In the genomic region with DNA sequence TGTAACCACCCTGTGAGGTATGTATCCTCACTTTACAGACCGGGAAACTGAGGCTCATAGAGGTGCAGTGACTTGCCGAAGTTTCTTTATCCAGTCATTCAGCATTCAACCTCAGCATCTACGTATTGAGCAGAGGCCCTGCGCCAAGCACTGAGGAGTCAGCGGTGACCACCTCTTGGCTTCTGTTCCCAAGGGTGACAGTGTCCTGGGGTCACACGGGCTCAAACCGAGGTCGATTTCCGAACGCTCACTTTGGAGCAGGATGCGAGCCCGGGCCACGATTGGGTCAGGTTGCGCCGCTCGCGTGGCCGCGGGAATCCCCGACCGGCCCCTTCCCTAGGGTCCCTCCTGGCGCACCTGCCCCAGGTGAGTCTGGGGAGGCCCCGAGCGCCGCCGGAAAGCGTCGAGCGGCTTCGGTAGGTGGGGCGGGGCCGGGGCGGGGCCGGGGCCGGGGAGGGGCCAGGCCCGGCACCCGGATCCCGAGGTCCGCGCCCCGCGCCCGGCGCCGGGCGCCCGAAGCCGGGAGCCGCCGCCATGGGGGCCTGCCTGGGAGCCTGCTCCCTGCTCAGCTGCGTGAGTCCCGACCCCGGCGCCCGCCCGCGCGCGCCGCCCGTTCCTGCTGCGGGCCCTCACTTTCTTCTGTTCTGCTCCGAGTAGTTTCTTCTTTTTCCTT, we compare ENCODE assay signal across 8 cellular contexts. TPM values are rescaled to one million over a fixed set of nuclear protein-coding genes. Genes with fewer than 3 reads are reported as not detected.
DNase-seq lines count a peak whose midpoint lies in the region; TF ChIP-seq lines count a peak whose summit lies in the region.

A gene (plus strand): TSS at position 482 of the 673 bp plus-strand sequence. CDS start 53 bp downstream, at position 535.

- H3K36me3 ChIP-seq in left ventricle myocardium inferior = no peaks in the 10 kb centered on the region
- H3K36me3 ChIP-seq in sigmoid colon = no peaks in the 10 kb centered on the region

- H3K27me3 Mint-ChIP-seq in activated naive CD4-positive, alpha-beta T cell treated with anti-CD3 and anti-CD28 coated beads, Interleukin-2, amount 10 ng/mL, durations not matched to agents 7 days and 5 days = peaks cover 85% of the 10 kb centered on the region

- peaks cover 9% of the 10 kb centered on the region for H3K4me1 Mint-ChIP-seq in activated naive CD4-positive, alpha-beta T cell treated with anti-CD3 and anti-CD28 coated beads, Interleukin-2, amount 10 ng/mL, durations not matched to agents 7 days and 5 days

- no peak within 1 kb of the TSS for H3K27ac Mint-ChIP-seq in activated naive CD4-positive, alpha-beta T cell treated with anti-CD3 and anti-CD28 coated beads, Interleukin-2, amount 10 ng/mL, durations not matched to agents 7 days and 5 days

- DNase-seq in activated naive CD4-positive, alpha-beta T cell treated with Interleukin-2 at 50 U/mL for 16 hours = peak; percentile 13
- DNase-seq in activated naive CD4-positive, alpha-beta T cell treated with anti-CD3 and anti-CD28 coated beads, Interleukin-2, amount 50 U/mL, for 16 hours = no peak
- DNase-seq in M059J (ENCODE audit: low read depth) (no peak), left ventricle myocardium inferior (no peak), sigmoid colon (no peak), KG1 (lab: John Stamatoyannopoulos, UW) (no peak), caudate nucleus (lab: John Stamatoyannopoulos, UW) (no peak)
- DNase-seq in activated naive CD4-positive, alpha-beta T cell treated with anti-CD3 and anti-CD28 coated beads, Interleukin-2, amount 10 ng/mL, durations not matched to agents 7 days and 5 days = peak; percentile 47

- no peak for TF ChIP-seq EP300 in sigmoid colon (IDR thresholded peaks at IDR 0.05)

- intact Hi-C loops in left ventricle myocardium inferior (cut with micrococcal nuclease) (no loop called here), sigmoid colon (cut with DNase I) (no loop called here)

- H3K27me3 ChIP-seq in left ventricle myocardium inferior (ENCODE audit: low read depth) (peaks cover 76% of the 10 kb centered on the region), sigmoid colon (peaks cover 18 to 52% (median 37%) of the 10 kb centered on the region in 3 donors)

- no peak for TF ChIP-seq POLR2A in sigmoid colon (IDR thresholded peaks at IDR 0.05)

- H3K4me1 ChIP-seq in left ventricle myocardium inferior = peaks cover 19% of the 10 kb centered on the region
- peaks cover 0 to 16% (median 14%) of the 10 kb centered on the region in 4 donors for H3K4me1 ChIP-seq in sigmoid colon

- peak within 1 kb of the TSS; percentile 65 for H3K4me3 Mint-ChIP-seq in activated naive CD4-positive, alpha-beta T cell treated with anti-CD3 and anti-CD28 coated beads, Interleukin-2, amount 10 ng/mL, durations not matched to agents 7 days and 5 days

- TF ChIP-seq CTCF in left ventricle myocardium inferior (IDR thresholded peaks at IDR 0.05; ENCODE audit: borderline replicate concordance) (no peak), sigmoid colon (IDR thresholded peaks at IDR 0.05) (no peak)

- WGBS in sigmoid colon, 2 donors = 1 to 3% methylated on average over 63 of the region's 63 CpGs

- H3K27ac ChIP-seq in left ventricle myocardium inferior (replicated peaks) (peak within 1 kb of the TSS; percentile 82), sigmoid colon (peak within 1 kb of the TSS in 2 of 4 donors; percentile 41 to 59), caudate nucleus (ENCODE audit: low read depth, low read length) (no peak within 1 kb of the TSS)

- H3K4me3 ChIP-seq in left ventricle myocardium inferior = peak within 1 kb of the TSS; percentile 82
- H3K4me3 ChIP-seq in sigmoid colon = peak within 1 kb of the TSS; percentile 26 to 61 (median 59)

- CTCF ChIA-PET in activated naive CD4-positive, alpha-beta T cell treated with anti-CD3 and anti-CD28 coated beads, Interleukin-2, amount 10 ng/mL, durations not matched to agents 7 days and 5 days (lab: Charles Lee) = interaction anchor here (3.3 kb wide), 1 partner anchor 18 kb away, joined by 18 read pairs; no protein-coding TSS in a partner anchor

- H3K9me3 Mint-ChIP-seq in activated naive CD4-positive, alpha-beta T cell treated with anti-CD3 and anti-CD28 coated beads, Interleukin-2, amount 10 ng/mL, durations not matched to agents 7 days and 5 days = no peaks in the 10 kb centered on the region

- H3K36me3 Mint-ChIP-seq in activated naive CD4-positive, alpha-beta T cell treated with anti-CD3 and anti-CD28 coated beads, Interleukin-2, amount 10 ng/mL, durations not matched to agents 7 days and 5 days = no peaks in the 10 kb centered on the region

- H3K9me3 ChIP-seq in left ventricle myocardium inferior (replicated peaks) = no peaks in the 10 kb centered on the region
- no peaks in the 10 kb centered on the region for H3K9me3 ChIP-seq in sigmoid colon

RNA-seq across cellular contexts. Expression of the gene that starts here (rescaled TPM):
- total RNA-seq in M059J (2014; rRNA removed; shearing (Covaris generic)) = 134 and 164 TPM in 2 replicates
- total RNA-seq in left ventricle myocardium inferior (1.6 TPM), sigmoid colon (under 1 TPM; 0.33 to 0.81 (median 0.63) TPM)
- 100 to 1,000 TPM; 134 to 254 (median 219) TPM for polyA plus RNA-seq in sigmoid colon

Comparison
In these comparisons a context has a peak if more than half of its experiments do, and no peak if none do; other contexts are left out.
1. RNA of the gene that starts here (total RNA-seq): 134 to 164 TPM in M059J; 1.6 TPM in left ventricle myocardium inferior (single experiment) and 0.33 to 0.81 TPM in sigmoid colon; every median in the first group is over 10 times any median in the second.
2. DNase-seq: peak in activated naive CD4-positive, alpha-beta T cell treated with Interleukin-2 at 50 U/mL for 16 hours (single experiment) and activated naive CD4-positive, alpha-beta T cell treated with anti-CD3 and anti-CD28 coated beads, Interleukin-2, amount 10 ng/mL, durations not matched to agents 7 days and 5 days (single experiment); none in activated naive CD4-positive, alpha-beta T cell treated with anti-CD3 and anti-CD28 coated beads, Interleukin-2, amount 50 U/mL, for 16 hours (single experiment), M059J (single experiment), left ventricle myocardium inferior (single experiment), sigmoid colon (single experiment), KG1 (single experiment) and caudate nucleus (0 of 61).